ENCODE assay signal across 2 cellular contexts in the genomic region with DNA sequence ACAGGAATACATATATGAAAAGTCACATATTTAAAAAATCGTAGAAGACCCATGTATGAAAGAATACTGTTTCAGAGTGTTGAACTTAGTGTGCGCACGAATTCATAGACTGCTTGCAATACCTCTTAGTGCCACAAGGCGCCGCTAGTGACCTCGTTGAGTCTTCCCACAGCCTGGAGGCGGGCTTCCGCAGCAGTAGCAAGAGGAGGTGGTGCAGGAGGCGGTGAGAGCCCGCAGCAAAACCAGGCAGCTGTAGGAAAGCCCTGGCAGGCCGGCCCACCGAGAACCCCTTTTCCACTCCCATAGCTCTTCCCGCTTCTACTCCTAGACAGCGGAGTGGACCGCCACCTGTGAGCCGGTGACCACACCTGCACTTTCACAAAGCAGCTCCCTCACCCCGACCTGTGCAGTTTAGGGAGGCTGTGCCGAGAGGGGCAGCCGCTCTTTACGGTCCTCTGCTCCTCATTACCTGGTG.
TF ChIP-seq lines count a peak whose summit lies in the region.

No MANE protein-coding gene starts in this region.

TF ChIP-seq in HCT116, 20 proteins besides CTCF, POLR2A, EP300 and RAD21 (continued from another document):
- TF ChIP-seq, protein P1, sequence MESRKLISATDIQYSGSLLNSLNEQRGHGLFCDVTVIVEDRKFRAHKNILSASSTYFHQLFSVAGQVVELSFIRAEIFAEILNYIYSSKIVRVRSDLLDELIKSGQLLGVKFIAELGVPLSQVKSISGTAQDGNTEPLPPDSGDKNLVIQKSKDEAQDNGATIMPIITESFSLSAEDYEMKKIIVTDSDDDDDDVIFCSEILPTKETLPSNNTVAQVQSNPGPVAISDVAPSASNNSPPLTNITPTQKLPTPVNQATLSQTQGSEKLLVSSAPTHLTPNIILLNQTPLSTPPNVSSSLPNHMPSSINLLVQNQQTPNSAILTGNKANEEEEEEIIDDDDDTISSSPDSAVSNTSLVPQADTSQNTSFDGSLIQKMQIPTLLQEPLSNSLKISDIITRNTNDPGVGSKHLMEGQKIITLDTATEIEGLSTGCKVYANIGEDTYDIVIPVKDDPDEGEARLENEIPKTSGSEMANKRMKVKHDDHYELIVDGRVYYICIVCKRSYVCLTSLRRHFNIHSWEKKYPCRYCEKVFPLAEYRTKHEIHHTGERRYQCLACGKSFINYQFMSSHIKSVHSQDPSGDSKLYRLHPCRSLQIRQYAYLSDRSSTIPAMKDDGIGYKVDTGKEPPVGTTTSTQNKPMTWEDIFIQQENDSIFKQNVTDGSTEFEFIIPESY (IDR thresholded peaks at IDR 0.05; ENCODE audit: extremely low read depth, insufficient replicate concordance, low read length) = no peak
- TF ChIP-seq JUND (IDR thresholded peaks at IDR 0.05) (no peak), EZH2 (IDR thresholded peaks at IDR 0.05) (no peak), CBX3 (IDR thresholded peaks at IDR 0.05; ENCODE audit: low read depth) (no peak), CEBPB (IDR thresholded peaks at IDR 0.05; ENCODE audit: low read depth) (no peak), SIN3A (IDR thresholded peaks at IDR 0.05; ENCODE audit: low read depth) (no peak), ZNF274 (IDR thresholded peaks at IDR 0.05; ENCODE audit: low read depth, low read length) (no peak), EZH2phosphoT487 (IDR thresholded peaks at IDR 0.05; ENCODE audit: borderline replicate concordance) (no peak)
- TF ChIP-seq, protein P2, sequence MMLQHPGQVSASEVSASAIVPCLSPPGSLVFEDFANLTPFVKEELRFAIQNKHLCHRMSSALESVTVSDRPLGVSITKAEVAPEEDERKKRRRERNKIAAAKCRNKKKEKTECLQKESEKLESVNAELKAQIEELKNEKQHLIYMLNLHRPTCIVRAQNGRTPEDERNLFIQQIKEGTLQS (IDR thresholded peaks at IDR 0.05) = no peak
- TF ChIP-seq, protein P3, sequence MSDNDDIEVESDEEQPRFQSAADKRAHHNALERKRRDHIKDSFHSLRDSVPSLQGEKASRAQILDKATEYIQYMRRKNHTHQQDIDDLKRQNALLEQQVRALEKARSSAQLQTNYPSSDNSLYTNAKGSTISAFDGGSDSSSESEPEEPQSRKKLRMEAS (IDR thresholded peaks at IDR 0.05) = no peak

TF ChIP-seq in K562, 482 proteins besides CTCF, POLR2A, EP300 and RAD21 (continued from another document and continues in another):
- TF ChIP-seq, protein P4, sequence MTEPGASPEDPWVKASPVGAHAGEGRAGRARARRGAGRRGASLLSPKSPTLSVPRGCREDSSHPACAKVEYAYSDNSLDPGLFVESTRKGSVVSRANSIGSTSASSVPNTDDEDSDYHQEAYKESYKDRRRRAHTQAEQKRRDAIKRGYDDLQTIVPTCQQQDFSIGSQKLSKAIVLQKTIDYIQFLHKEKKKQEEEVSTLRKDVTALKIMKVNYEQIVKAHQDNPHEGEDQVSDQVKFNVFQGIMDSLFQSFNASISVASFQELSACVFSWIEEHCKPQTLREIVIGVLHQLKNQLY (CRISPR knock-in tag; conservative IDR thresholded peaks at IDR 0.05) = no peak
- TF ChIP-seq RB1 (IDR thresholded peaks at IDR 0.05; ENCODE audit: low read depth) (peak; percentile 62; the same call in 1 of the 2 replicates), ETV6 (IDR thresholded peaks at IDR 0.05; ENCODE audit: borderline replicate concordance in 1 of 2, low read depth in 2 of 2, low read length in 1 of 2) (no peak), ETV6 (CRISPR knock-in tag; IDR thresholded peaks at IDR 0.05; ENCODE audit: borderline replicate concordance) (no peak), NCOR1 (IDR thresholded peaks at IDR 0.05) (no peak), HCFC1 (IDR thresholded peaks at IDR 0.05; ENCODE audit: low read depth, low read length) (no peak), MEIS2 (IDR thresholded peaks at IDR 0.05; ENCODE audit: partially characterized antibody) (no peak), ZNF12 (CRISPR knock-in tag; IDR thresholded peaks at IDR 0.05) (no peak), ELF2 (CRISPR knock-in tag; IDR thresholded peaks at IDR 0.05) (0 out of 2 replicates have a peak, but pooled peaks have one; percentile 23), SP2 (IDR thresholded peaks at IDR 0.05; ENCODE audit: extremely low read depth, low read depth, low read length, poor library complexity, severe bottlenecking) (no peak), SIRT6 (IDR thresholded peaks at IDR 0.05; ENCODE audit: low read depth, low read length) (no peak), TAF7 (tag; IDR thresholded peaks at IDR 0.05) (no peak), ZNF263 (CRISPR knock-in tag; IDR thresholded peaks at IDR 0.05; ENCODE audit: borderline replicate concordance) (no peak), HSF4 (CRISPR knock-in tag; IDR thresholded peaks at IDR 0.05; ENCODE audit: borderline replicate concordance) (no peak), SRF (CRISPR knock-in tag; IDR thresholded peaks at IDR 0.05) (no peak), NCOA6 (IDR thresholded peaks at IDR 0.05) (no peak), POLR2G (IDR thresholded peaks at IDR 0.05; ENCODE audit: low read depth, low read length) (no peak), NCOA2 (IDR thresholded peaks at IDR 0.05; ENCODE audit: partially characterized antibody in 2 of 2) (no peak), JUN (IDR thresholded peaks at IDR 0.05; ENCODE audit: borderline replicate concordance, low read depth, low read length) (no peak), JUN (CRISPR knock-in tag; IDR thresholded peaks at IDR 0.05; ENCODE audit: borderline replicate concordance) (no peak), ZNF830 (CRISPR knock-in tag; IDR thresholded peaks at IDR 0.05) (no peak), CTBP1 (IDR thresholded peaks at IDR 0.05; ENCODE audit: borderline replicate concordance) (no peak), LARP7 (IDR thresholded peaks at IDR 0.05) (no peak), NRF1 (conservative IDR thresholded peaks at IDR 0.05 in 1 of 2, IDR thresholded peaks at IDR 0.05 in 1 of 2) (no peak), ZNF780A (CRISPR knock-in tag; IDR thresholded peaks at IDR 0.05) (no peak), CBX3 (IDR thresholded peaks at IDR 0.05; ENCODE audit: borderline replicate concordance in 1 of 2, low read length in 2 of 2) (0 out of 3 replicates have a peak, but pooled peaks of 1 of the 2 experiments have one; percentile 38), ATF1 (CRISPR knock-in tag; IDR thresholded peaks at IDR 0.05) (no peak), ATF1 (tag; IDR thresholded peaks at IDR 0.05) (no peak), ZNF140 (CRISPR knock-in tag; IDR thresholded peaks at IDR 0.05) (no peak), DMBX1 (CRISPR knock-in tag; IDR thresholded peaks at IDR 0.05; ENCODE audit: borderline replicate concordance) (no peak), HDGF (IDR thresholded peaks at IDR 0.05) (no peak), ZFPM2 (CRISPR knock-in tag; IDR thresholded peaks at IDR 0.05) (no peak), PHB (CRISPR knock-in tag; IDR thresholded peaks at IDR 0.05) (no peak), NR1H2 (CRISPR knock-in tag; IDR thresholded peaks at IDR 0.05) (no peak), ZNF174 (CRISPR knock-in tag; IDR thresholded peaks at IDR 0.05) (no peak), SMAD1 (IDR thresholded peaks at IDR 0.05; ENCODE audit: low read depth, low read length, partially characterized antibody) (no peak), FOSL1 (tag; conservative IDR thresholded peaks at IDR 0.05) (no peak), MXI1 (IDR thresholded peaks at IDR 0.05; ENCODE audit: low read depth, low read length) (no peak)
- TF ChIP-seq, protein P3 (CRISPR knock-in tag; IDR thresholded peaks at IDR 0.05) = no peak
- TF ChIP-seq, protein P5, sequence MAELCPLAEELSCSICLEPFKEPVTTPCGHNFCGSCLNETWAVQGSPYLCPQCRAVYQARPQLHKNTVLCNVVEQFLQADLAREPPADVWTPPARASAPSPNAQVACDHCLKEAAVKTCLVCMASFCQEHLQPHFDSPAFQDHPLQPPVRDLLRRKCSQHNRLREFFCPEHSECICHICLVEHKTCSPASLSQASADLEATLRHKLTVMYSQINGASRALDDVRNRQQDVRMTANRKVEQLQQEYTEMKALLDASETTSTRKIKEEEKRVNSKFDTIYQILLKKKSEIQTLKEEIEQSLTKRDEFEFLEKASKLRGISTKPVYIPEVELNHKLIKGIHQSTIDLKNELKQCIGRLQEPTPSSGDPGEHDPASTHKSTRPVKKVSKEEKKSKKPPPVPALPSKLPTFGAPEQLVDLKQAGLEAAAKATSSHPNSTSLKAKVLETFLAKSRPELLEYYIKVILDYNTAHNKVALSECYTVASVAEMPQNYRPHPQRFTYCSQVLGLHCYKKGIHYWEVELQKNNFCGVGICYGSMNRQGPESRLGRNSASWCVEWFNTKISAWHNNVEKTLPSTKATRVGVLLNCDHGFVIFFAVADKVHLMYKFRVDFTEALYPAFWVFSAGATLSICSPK (IDR thresholded peaks at IDR 0.05; ENCODE audit: borderline replicate concordance) = no peak
- TF ChIP-seq, protein P6, sequence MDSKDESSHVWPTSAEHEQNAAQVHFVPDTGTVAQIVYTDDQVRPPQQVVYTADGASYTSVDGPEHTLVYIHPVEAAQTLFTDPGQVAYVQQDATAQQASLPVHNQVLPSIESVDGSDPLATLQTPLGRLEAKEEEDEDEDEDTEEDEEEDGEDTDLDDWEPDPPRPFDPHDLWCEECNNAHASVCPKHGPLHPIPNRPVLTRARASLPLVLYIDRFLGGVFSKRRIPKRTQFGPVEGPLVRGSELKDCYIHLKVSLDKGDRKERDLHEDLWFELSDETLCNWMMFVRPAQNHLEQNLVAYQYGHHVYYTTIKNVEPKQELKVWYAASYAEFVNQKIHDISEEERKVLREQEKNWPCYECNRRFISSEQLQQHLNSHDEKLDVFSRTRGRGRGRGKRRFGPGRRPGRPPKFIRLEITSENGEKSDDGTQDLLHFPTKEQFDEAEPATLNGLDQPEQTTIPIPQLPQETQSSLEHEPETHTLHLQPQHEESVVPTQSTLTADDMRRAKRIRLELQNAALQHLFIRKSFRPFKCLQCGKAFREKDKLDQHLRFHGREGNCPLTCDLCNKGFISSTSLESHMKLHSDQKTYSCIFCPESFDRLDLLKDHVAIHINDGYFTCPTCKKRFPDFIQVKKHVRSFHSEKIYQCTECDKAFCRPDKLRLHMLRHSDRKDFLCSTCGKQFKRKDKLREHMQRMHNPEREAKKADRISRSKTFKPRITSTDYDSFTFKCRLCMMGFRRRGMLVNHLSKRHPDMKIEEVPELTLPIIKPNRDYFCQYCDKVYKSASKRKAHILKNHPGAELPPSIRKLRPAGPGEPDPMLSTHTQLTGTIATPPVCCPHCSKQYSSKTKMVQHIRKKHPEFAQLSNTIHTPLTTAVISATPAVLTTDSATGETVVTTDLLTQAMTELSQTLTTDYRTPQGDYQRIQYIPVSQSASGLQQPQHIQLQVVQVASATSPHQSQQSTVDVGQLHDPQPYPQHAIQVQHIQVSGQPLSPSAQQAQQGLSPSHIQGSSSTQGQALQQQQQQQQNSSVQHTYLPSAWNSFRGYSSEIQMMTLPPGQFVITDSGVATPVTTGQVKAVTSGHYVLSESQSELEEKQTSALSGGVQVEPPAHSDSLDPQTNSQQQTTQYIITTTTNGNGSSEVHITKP (IDR thresholded peaks at IDR 0.05; ENCODE audit: partially characterized antibody) = no peak
- TF ChIP-seq, protein P7, sequence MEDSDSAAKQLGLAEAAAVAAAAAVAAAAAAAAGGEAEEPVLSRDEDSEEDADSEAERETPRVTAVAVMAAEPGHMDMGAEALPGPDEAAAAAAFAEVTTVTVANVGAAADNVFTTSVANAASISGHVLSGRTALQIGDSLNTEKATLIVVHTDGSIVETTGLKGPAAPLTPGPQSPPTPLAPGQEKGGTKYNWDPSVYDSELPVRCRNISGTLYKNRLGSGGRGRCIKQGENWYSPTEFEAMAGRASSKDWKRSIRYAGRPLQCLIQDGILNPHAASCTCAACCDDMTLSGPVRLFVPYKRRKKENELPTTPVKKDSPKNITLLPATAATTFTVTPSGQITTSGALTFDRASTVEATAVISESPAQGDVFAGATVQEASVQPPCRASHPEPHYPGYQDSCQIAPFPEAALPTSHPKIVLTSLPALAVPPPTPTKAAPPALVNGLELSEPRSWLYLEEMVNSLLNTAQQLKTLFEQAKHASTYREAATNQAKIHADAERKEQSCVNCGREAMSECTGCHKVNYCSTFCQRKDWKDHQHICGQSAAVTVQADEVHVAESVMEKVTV (CRISPR knock-in tag; IDR thresholded peaks at IDR 0.05) = peak; percentile 70; the same call in 1 of the 2 replicates
- TF ChIP-seq, protein P8, sequence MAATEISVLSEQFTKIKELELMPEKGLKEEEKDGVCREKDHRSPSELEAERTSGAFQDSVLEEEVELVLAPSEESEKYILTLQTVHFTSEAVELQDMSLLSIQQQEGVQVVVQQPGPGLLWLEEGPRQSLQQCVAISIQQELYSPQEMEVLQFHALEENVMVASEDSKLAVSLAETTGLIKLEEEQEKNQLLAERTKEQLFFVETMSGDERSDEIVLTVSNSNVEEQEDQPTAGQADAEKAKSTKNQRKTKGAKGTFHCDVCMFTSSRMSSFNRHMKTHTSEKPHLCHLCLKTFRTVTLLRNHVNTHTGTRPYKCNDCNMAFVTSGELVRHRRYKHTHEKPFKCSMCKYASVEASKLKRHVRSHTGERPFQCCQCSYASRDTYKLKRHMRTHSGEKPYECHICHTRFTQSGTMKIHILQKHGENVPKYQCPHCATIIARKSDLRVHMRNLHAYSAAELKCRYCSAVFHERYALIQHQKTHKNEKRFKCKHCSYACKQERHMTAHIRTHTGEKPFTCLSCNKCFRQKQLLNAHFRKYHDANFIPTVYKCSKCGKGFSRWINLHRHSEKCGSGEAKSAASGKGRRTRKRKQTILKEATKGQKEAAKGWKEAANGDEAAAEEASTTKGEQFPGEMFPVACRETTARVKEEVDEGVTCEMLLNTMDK (IDR thresholded peaks at IDR 0.05; ENCODE audit: borderline replicate concordance, insufficient read depth, low read depth, low read length, poor library complexity, severe bottlenecking) = no peak
- TF ChIP-seq, protein P9, sequence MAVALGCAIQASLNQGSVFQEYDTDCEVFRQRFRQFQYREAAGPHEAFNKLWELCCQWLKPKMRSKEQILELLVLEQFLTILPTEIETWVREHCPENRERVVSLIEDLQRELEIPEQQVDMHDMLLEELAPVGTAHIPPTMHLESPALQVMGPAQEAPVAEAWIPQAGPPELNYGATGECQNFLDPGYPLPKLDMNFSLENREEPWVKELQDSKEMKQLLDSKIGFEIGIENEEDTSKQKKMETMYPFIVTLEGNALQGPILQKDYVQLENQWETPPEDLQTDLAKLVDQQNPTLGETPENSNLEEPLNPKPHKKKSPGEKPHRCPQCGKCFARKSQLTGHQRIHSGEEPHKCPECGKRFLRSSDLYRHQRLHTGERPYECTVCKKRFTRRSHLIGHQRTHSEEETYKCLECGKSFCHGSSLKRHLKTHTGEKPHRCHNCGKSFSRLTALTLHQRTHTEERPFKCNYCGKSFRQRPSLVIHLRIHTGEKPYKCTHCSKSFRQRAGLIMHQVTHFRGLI (CRISPR knock-in tag; IDR thresholded peaks at IDR 0.05) = no peak
- TF ChIP-seq, protein P10, sequence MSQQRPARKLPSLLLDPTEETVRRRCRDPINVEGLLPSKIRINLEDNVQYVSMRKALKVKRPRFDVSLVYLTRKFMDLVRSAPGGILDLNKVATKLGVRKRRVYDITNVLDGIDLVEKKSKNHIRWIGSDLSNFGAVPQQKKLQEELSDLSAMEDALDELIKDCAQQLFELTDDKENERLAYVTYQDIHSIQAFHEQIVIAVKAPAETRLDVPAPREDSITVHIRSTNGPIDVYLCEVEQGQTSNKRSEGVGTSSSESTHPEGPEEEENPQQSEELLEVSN (IDR thresholded peaks at IDR 0.05; ENCODE audit: borderline replicate concordance in 1 of 2, extremely low read depth in 1 of 2, insufficient read depth in 1 of 2, insufficient read length in 1 of 2, low read depth in 1 of 2, low read length in 1 of 2, poor library complexity in 1 of 2, severe bottlenecking in 1 of 2) = peak in 1 of 2 experiments; percentile 14
